ENCODE assay signal across 8 cellular contexts in the genomic region with DNA sequence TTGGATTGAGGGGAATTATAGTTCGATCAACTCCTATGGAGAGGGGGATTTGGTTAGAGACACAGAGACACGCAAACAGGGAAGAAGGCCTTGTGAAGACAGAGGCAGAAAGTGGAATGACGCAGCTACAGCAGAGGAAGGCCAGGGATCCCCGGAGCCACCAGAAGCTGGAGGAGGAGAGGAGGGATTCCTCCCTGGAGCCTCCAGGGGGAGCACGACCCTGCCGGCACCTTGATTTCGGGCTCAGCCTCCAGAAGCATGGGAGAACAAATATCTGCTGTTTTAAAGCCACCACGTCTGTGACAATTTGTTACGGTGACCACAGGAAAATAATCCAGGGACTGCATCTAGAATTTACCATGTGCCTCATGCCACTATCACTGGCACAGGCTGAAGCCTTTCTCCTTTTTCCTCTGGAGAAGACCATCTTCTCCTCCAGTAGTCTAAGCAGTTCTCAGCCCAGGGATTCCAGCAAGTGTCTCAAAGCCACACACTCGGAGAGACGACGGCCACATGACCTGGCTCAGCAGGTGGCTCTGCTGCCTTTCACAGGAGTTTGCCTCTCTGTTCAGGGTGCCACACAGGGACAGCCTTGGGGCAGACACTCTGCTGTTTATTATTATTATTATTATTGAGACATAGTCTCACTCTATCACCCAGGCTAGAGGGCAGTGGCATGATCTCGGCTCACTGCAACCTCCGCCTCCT. TPM values are rescaled to one million over a fixed set of nuclear protein-coding genes. Genes with fewer than 3 reads are reported as not detected.
DNase-seq lines count a peak whose midpoint lies in the region; ATAC-seq, FAIRE-seq and TF ChIP-seq lines count a peak whose summit lies in the region.

No MANE protein-coding gene starts in this region.

- H3K27ac ChIP-seq in OCI-LY3 (ENCODE audit: low read length) (no peak overlapping the region), K562 (ENCODE audit: extremely low read depth, low read depth, low read length) (no peak overlapping the region), iPS-20b (ENCODE audit: low read length) (no peak overlapping the region), aorta (ENCODE audit: low read depth in 1 of 2, low read length in 2 of 2) (no peak overlapping the region)

- H3K4me3 ChIP-seq in OCI-LY3 (ENCODE audit: low read length) (no peak overlapping the region), K562 (no peak overlapping the region), iPS-20b (ENCODE audit: low read length) (0 out of 2 replicates have a peak overlapping the region, but pooled peaks have one; percentile 34), aorta (ENCODE audit: low read length in 2 of 2) (no peak overlapping the region)

- BruUV-seq in K562 (replicated peaks; lab: Mats Ljungman, UMichigan): no TSS peak

- H3K4me2 ChIP-seq in OCI-LY3 (ENCODE audit: low read length) (no peak overlapping the region), K562 (ENCODE audit: insufficient read depth, low read length) (no peak overlapping the region; the same call in 1 of the 2 replicates)

- no peak overlapping the region for H2AFZ ChIP-seq in OCI-LY3 (ENCODE audit: low read depth, low read length)
- peak overlapping the region; percentile 60; the same call in 1 of the 2 replicates for H2AFZ ChIP-seq in K562 (ENCODE audit: low read depth, low read length)

- in situ Hi-C loops in K562 (cut with MboI): loop anchor here (5.0 kb wide), 1 partner anchor 100 kb away; no protein-coding TSS in a partner anchor

- peak; percentile 92 for TF ChIP-seq CTCF in AG09319 (IDR thresholded peaks at IDR 0.05; ENCODE audit: low read depth, low read length)
- TF ChIP-seq CTCF in OCI-LY3 (IDR thresholded peaks at IDR 0.05; ENCODE audit: low read depth, low read length): peak; percentile 39
- peak; percentile 80 to 88 (median 84) for TF ChIP-seq CTCF in K562 (IDR thresholded peaks at IDR 0.05 in 2 of 3, conservative IDR thresholded peaks at IDR 0.05 in 1 of 3; ENCODE audit: insufficient read depth in 2 of 3, low read depth in 1 of 3, low read length in 3 of 3)

- ATAC-seq in K562: peak; percentile 96
- ATAC-seq in aorta (ENCODE audit: low FRiP score): no peak
- ATAC-seq in GM21423 (IDR thresholded peaks at IDR 0.05; ENCODE audit: unreplicated experiment): no peak

- no peaks in the 10 kb centered on the region for H3K79me2 ChIP-seq in OCI-LY3 (ENCODE audit: low read length)
- H3K79me2 ChIP-seq in K562 (ENCODE audit: control insufficient read depth, insufficient read depth, low read length): no peaks in the 10 kb centered on the region

- H3K9me3 ChIP-seq in OCI-LY3 (ENCODE audit: insufficient read depth, low read length) (no peaks in the 10 kb centered on the region), K562 (replicated peaks; ENCODE audit: control insufficient read depth, insufficient read depth, low read depth, low read length) (no peaks in the 10 kb centered on the region), iPS-20b (ENCODE audit: insufficient read depth, low read depth, low read length) (no peaks in the 10 kb centered on the region), aorta (ENCODE audit: control insufficient read depth, low read length) (no peaks in the 10 kb centered on the region)

- H3K9ac ChIP-seq in OCI-LY3 (ENCODE audit: low read length) (no peak overlapping the region), K562 (ENCODE audit: insufficient read depth in 1 of 2, low read depth in 2 of 2, low read length in 2 of 2) (no peak overlapping the region), iPS-20b (ENCODE audit: low read depth, low read length) (no peak overlapping the region)

- no peak for TF ChIP-seq EP300 in K562 (IDR thresholded peaks at IDR 0.05; ENCODE audit: low read length)

- no peaks in the 10 kb centered on the region for H4K20me1 ChIP-seq in OCI-LY3 (ENCODE audit: insufficient read depth, low read length)
- H4K20me1 ChIP-seq in K562 (replicated peaks; ENCODE audit: control insufficient read depth, insufficient read depth, low read length): no peaks in the 10 kb centered on the region

- FAIRE-seq in GM12892 (lab: Jason Lieb, UNC) (no peak), K562 (lab: Jason Lieb, UNC) (peak; percentile 85)

- H3K9me1 ChIP-seq in K562 (ENCODE audit: control insufficient read depth, insufficient read depth, low read length): no peaks in the 10 kb centered on the region

- DNase-seq in AG09319 (ENCODE audit: extremely low read depth, low read depth) (peak; percentile 8), GM12892 (ENCODE audit: insufficient read length) (peak; percentile 47), K562 (ENCODE audit: extremely low read depth in 1 of 4, low spot score in 3 of 4) (peak; percentile 74 to 79 (median 78)), aorta (no peak)
- DNase-seq in stimulated activated CD4-positive, alpha-beta T cell treated with anti-CD3 and anti-CD28 coated beads, Interleukin-4, amount 100 ng/mL, for 1 hour: peak; percentile 37

- POLR2A ChIA-PET in K562 (lab: Yijun Ruan, JAX): interaction anchor here (0.6 to 1.0 kb wide), 4 partner anchors 12 to 402 kb away, joined by 3 to 5 read pairs (median 4); a partner anchor contains a TSS

- CTCF ChIA-PET in K562 (lab: Yijun Ruan, JAX; ENCODE audit: low intra/inter-chr PET ratio): interaction anchor here (0.9 to 2.0 kb wide), 3 partner anchors 10 to 101 kb away, joined by 3 to 18 read pairs (median 4); no protein-coding TSS in a partner anchor

- 2% methylated on average over 14 of the region's 14 CpGs for WGBS in K562 (ENCODE audit: insufficient coverage, low coverage, missing lambda C conversion rate)
- 19 to 21% methylated on average over 14 of the region's 14 CpGs for WGBS in aorta, 2 donors

- H3K36me3 ChIP-seq in OCI-LY3 (replicated peaks; ENCODE audit: low read depth, low read length) (no peaks in the 10 kb centered on the region), K562 (ENCODE audit: control insufficient read depth, insufficient read depth, low read length) (no peaks in the 10 kb centered on the region), iPS-20b (ENCODE audit: insufficient read depth, low read depth, low read length) (no peaks in the 10 kb centered on the region), aorta (ENCODE audit: control insufficient read depth in 1 of 2, insufficient read depth in 2 of 2, low read length in 1 of 2) (no peaks in the 10 kb centered on the region)

- no peak for TF ChIP-seq POLR2A in GM12892 (IDR thresholded peaks at IDR 0.05; ENCODE audit: low read depth, low read length)
- no peak for TF ChIP-seq POLR2A in K562 (conservative IDR thresholded peaks at IDR 0.05)

- intact Hi-C loops in K562 (cut with micrococcal nuclease) (no loop called here), aorta (cut with DNase I) (loop anchor here (5.0 kb wide), 1 partner anchor 100 kb away; no protein-coding TSS in a partner anchor)

- no peaks in the 10 kb centered on the region for H3K4me1 ChIP-seq in OCI-LY3 (ENCODE audit: low read length)
- peaks cover 0 to 4% of the 10 kb centered on the region in 2 experiments; a peak in 2 of 5 replicates for H3K4me1 ChIP-seq in K562 (replicated peaks in 1 of 2; ENCODE audit: control insufficient read depth in 2 of 2, insufficient read depth in 2 of 2, low read length in 2 of 2)
- peaks cover 3% of the 10 kb centered on the region; the same call in 1 of the 2 replicates for H3K4me1 ChIP-seq in iPS-20b (ENCODE audit: insufficient read depth, low read length)
- H3K4me1 ChIP-seq in aorta (ENCODE audit: control insufficient read depth in 1 of 2, insufficient read depth in 2 of 2, low read length in 2 of 2): no peaks in the 10 kb centered on the region

- TF ChIP-seq RAD21 in K562 (CRISPR knock-in tag; conservative IDR thresholded peaks at IDR 0.05 in 1 of 2, IDR thresholded peaks at IDR 0.05 in 1 of 2): peak; percentile 45 to 75

- H3K27me3 ChIP-seq in OCI-LY3 (ENCODE audit: low read depth, low read length): peaks cover 5% of the 10 kb centered on the region; the same call in 1 of the 2 replicates
- H3K27me3 ChIP-seq in K562 (ENCODE audit: control insufficient read depth in 2 of 2, insufficient read depth in 2 of 2, low read length in 2 of 2): peaks cover 2 to 53% of the 10 kb centered on the region in 2 experiments
- no peaks in the 10 kb centered on the region for H3K27me3 ChIP-seq in iPS-20b (ENCODE audit: insufficient read depth, low read length)
- H3K27me3 ChIP-seq in aorta (ENCODE audit: control insufficient read depth in 1 of 2, insufficient read depth in 2 of 2, low read length in 1 of 2): no peaks in the 10 kb centered on the region

RNA-seq across cellular contexts. Expression of a gene that starts 39.9 kb away (rescaled TPM):
- 20.3 TPM for polyA plus RNA-seq in GM12892 (2012; ENCODE audit: missing spikeins)
- total RNA-seq in K562 (2011; cell fraction: chromatin; rRNA removed; ENCODE audit: low replicate concordance): 22.4 and 34.8 TPM in 2 replicates
- 21.8 and 28.7 TPM in 2 replicates for total RNA-seq in K562 (2011; cell fraction: nucleolus; rRNA removed)
- 21.8 and 24.6 TPM in 2 replicates for total RNA-seq in K562 (2011; cell fraction: nucleoplasm; rRNA removed)
- total RNA-seq in K562 (2014; rRNA removed) (31.6 and 34.9 TPM in 2 replicates), K562 (2014; rRNA removed; fragmentation: Illumina TruSeq; extraction: Trizol) (31.0 and 31.1 TPM in 2 replicates), K562 (2015; rRNA removed; fragmentation: Illumina TruSeq; extraction: Trizol) (31.0 and 32.8 TPM in 2 replicates), K562 (2021) (31.8 and 34.9 TPM in 2 replicates), aorta (under 1 TPM; 0.81 to 0.88 TPM)
- polyA plus RNA-seq in K562 (2011; rRNA removed) (25.3 and 31.9 TPM in 2 replicates), K562 (2014; fragmentation: Illumina TruSeq; extraction: Trizol) (40.5 and 41.0 TPM in 2 replicates), K562 (2014; fragmentation: Nextera tagmentation; extraction: Ambion mirVana) (1 to 10 TPM; 6.2 to 9.8 TPM), K562 (2014; rRNA removed) (32.5 and 38.1 TPM in 2 replicates), aorta (1 to 10 TPM in 1 of 2 donors, under 1 TPM in 1; 0.49 to 1.6 TPM)
- 17.4 and 26.8 TPM in 2 replicates for polyA plus RNA-seq in K562 (2011; cell fraction: cytosol; rRNA removed)
- 31.1 and 34.7 TPM in 2 replicates for polyA plus RNA-seq in K562 (2011; cell fraction: nucleus; rRNA removed)
- 17.8 and 24.6 TPM in 2 replicates for polyA plus RNA-seq in K562 (2012)
- polyA minus RNA-seq in K562 (2011; rRNA and poly(A)+ RNA removed): 21.7 and 24.9 TPM in 2 replicates
- 6.5 and 13.8 TPM in 2 replicates for polyA minus RNA-seq in K562 (2011; cell fraction: cytosol; rRNA and poly(A)+ RNA removed)
- polyA minus RNA-seq in K562 (2011; cell fraction: nucleus; rRNA and poly(A)+ RNA removed): 16.0 and 17.8 TPM in 2 replicates

RNA-seq across cellular contexts. Expression of a gene that starts 56.8 kb away (rescaled TPM):
- 13.4 TPM for polyA plus RNA-seq in GM12892 (2012; ENCODE audit: missing spikeins)
- 15.4 and 23.3 TPM in 2 replicates for total RNA-seq in K562 (2011; cell fraction: chromatin; rRNA removed; ENCODE audit: low replicate concordance)
- 12.6 and 12.8 TPM in 2 replicates for total RNA-seq in K562 (2011; cell fraction: nucleolus; rRNA removed)
- total RNA-seq in K562 (2011; cell fraction: nucleoplasm; rRNA removed): 14.1 and 15.2 TPM in 2 replicates
- total RNA-seq in K562 (2014; rRNA removed): 10.2 and 13.1 TPM in 2 replicates
- 6.8 TPM in 2 replicates for total RNA-seq in K562 (2014; rRNA removed; fragmentation: Illumina TruSeq; extraction: Trizol)
- total RNA-seq in K562 (2015; rRNA removed; fragmentation: Illumina TruSeq; extraction: Trizol): 10.1 and 11.3 TPM in 2 replicates
- 11.7 and 14.5 TPM in 2 replicates for total RNA-seq in K562 (2021)
- 10.3 and 12.9 TPM in 2 replicates for polyA plus RNA-seq in K562 (2011; rRNA removed)
- polyA plus RNA-seq in K562 (2011; cell fraction: cytosol; rRNA removed): 9.3 and 14.0 TPM in 2 replicates
- 11.9 and 16.5 TPM in 2 replicates for polyA plus RNA-seq in K562 (2011; cell fraction: nucleus; rRNA removed)
- 11.1 and 15.6 TPM in 2 replicates for polyA plus RNA-seq in K562 (2012)
- polyA plus RNA-seq in K562 (2014; fragmentation: Illumina TruSeq; extraction: Trizol): 9.8 and 11.4 TPM in 2 replicates
- 1 to 10 TPM; 1.9 to 2.8 TPM for polyA plus RNA-seq in K562 (2014; fragmentation: Nextera tagmentation; extraction: Ambion mirVana)
- polyA plus RNA-seq in K562 (2014; rRNA removed): 13.1 and 16.5 TPM in 2 replicates
- 3.7 and 4.0 TPM in 2 replicates for polyA minus RNA-seq in K562 (2011; rRNA and poly(A)+ RNA removed)
- polyA minus RNA-seq in K562 (2011; cell fraction: cytosol; rRNA and poly(A)+ RNA removed): 2.9 and 4.1 TPM in 2 replicates
- 3.2 and 3.6 TPM in 2 replicates for polyA minus RNA-seq in K562 (2011; cell fraction: nucleus; rRNA and poly(A)+ RNA removed)
- 10 to 100 TPM; 26.4 to 32.8 TPM for total RNA-seq in aorta
- polyA plus RNA-seq in aorta: 10 to 100 TPM; 14.3 to 19.5 TPM

Comparison
In these comparisons a context has a peak if more than half of its experiments do, and no peak if none do; other contexts are left out.
1. DNase-seq: peak in AG09319 (single experiment), GM12892 (single experiment), K562 (4 of 4) and stimulated activated CD4-positive, alpha-beta T cell treated with anti-CD3 and anti-CD28 coated beads, Interleukin-4, amount 100 ng/mL, for 1 hour (single experiment); none in aorta (0 of 2).
2. CTCF ChIP-seq: peak in every context shown above with its lines; median percentile 92 in AG09319; 84 in K562; 39 in OCI-LY3.
3. RNA of a gene that starts 39.9 kb away (total RNA-seq): 21.8 to 34.9 TPM in K562; 0.81 to 0.88 TPM in aorta; every median in the first group is over 10 times any median in the second.